ENCODE assay signal across 13 cellular contexts in genomic region chr10:125085281-125085680, GRCh38.
DNase-seq lines count a peak whose midpoint lies in the region; ATAC-seq and TF ChIP-seq lines count a peak whose summit lies in the region.
"Had no signal": no experiment of that assay in that cellular context is flagged by ENCODE, and none has a peak within 500 bp of the region (broad histone marks: within the 10 kb centered on the region; RNA-seq: fewer than 3 reads in every experiment).

No MANE protein-coding gene starts in this region.

- H3K4me1 Mint-ChIP-seq in activated naive CD4-positive, alpha-beta T cell treated with anti-CD3 and anti-CD28 coated beads, Interleukin-2, amount 10 ng/mL, durations not matched to agents 7 days and 5 days, result no peaks in the 10 kb centered on the region
- H3K4me1 Mint-ChIP-seq: activated B cell treated with CpG ODN at 0.5 μM for 24 hours; activated T-helper 17 cell treated with anti-CD3 and anti-CD28 coated beads, Interleukin-2, amount 50 U/mL, for 72 hours had no signal

- no peaks in the 10 kb centered on the region for H3K36me3 Mint-ChIP-seq in activated naive CD4-positive, alpha-beta T cell treated with anti-CD3 and anti-CD28 coated beads, Interleukin-2, amount 10 ng/mL, durations not matched to agents 7 days and 5 days

- intact Hi-C loops in tibial artery (cut with DNase I; ENCODE audit: low total_unique reads), result no loop called here

- no peaks in the 10 kb centered on the region for H3K27me3 ChIP-seq in tibial artery
- H3K27me3 ChIP-seq: colonic mucosa had no signal

- no peaks in the 10 kb centered on the region for H3K9me3 ChIP-seq in mesodermal cell (ENCODE audit: control insufficient read depth, low read length)
- no peaks in the 10 kb centered on the region for H3K9me3 ChIP-seq in tibial artery
- H3K9me3 ChIP-seq: colonic mucosa had no signal

- H3K9me3 Mint-ChIP-seq in activated naive CD4-positive, alpha-beta T cell treated with anti-CD3 and anti-CD28 coated beads, Interleukin-2, amount 10 ng/mL, durations not matched to agents 7 days and 5 days, result no peaks in the 10 kb centered on the region
- H3K9me3 Mint-ChIP-seq: activated B cell treated with CpG ODN at 0.5 μM for 24 hours; activated T-helper 17 cell treated with anti-CD3 and anti-CD28 coated beads, Interleukin-2, amount 50 U/mL, for 72 hours; neural crest cell had no signal

- CTCF ChIA-PET in activated naive CD4-positive, alpha-beta T cell treated with anti-CD3 and anti-CD28 coated beads, Interleukin-2, amount 10 ng/mL, durations not matched to agents 7 days and 5 days (lab: Charles Lee), result no interaction called here

- H3K36me3 ChIP-seq in mesodermal cell (ENCODE audit: control insufficient read depth, insufficient read depth, low read length) (peaks cover 87% of the 10 kb centered on the region), tibial artery (peaks cover 0 to 11% (median 10%) of the 10 kb centered on the region in 3 donors)
- H3K36me3 ChIP-seq: colonic mucosa had no signal

- 92 to 93% methylated on average over 6 to 9 of the region's 10 CpGs for WGBS in mesodermal cell (ENCODE audit: insufficient coverage in 2 of 2), 2 experiments

- H3K27me3 Mint-ChIP-seq in activated naive CD4-positive, alpha-beta T cell treated with anti-CD3 and anti-CD28 coated beads, Interleukin-2, amount 10 ng/mL, durations not matched to agents 7 days and 5 days, result peaks cover 12% of the 10 kb centered on the region

- no peak overlapping the region for H3K27ac Mint-ChIP-seq in activated naive CD4-positive, alpha-beta T cell treated with anti-CD3 and anti-CD28 coated beads, Interleukin-2, amount 10 ng/mL, durations not matched to agents 7 days and 5 days
- H3K27ac Mint-ChIP-seq: activated B cell treated with CpG ODN at 0.5 μM for 24 hours; activated T-helper 17 cell treated with anti-CD3 and anti-CD28 coated beads, Interleukin-2, amount 50 U/mL, for 72 hours had no signal

- H3K4me3 ChIP-seq in coronary artery (peak overlapping the region; percentile 58), mesodermal cell (ENCODE audit: extremely low read depth, insufficient read depth, low read length, poor library complexity, severe bottlenecking) (no peak overlapping the region), tibial artery (peak overlapping the region; percentile 6 to 31)
- H3K4me3 ChIP-seq: colonic mucosa had no signal

- DNase-seq in NCI-H2171 treated with DMSO at 0.1 percent for 48 hours (lab: John Stamatoyannopoulos, UW) (peak; percentile 20), NCI-H2171 (lab: John Stamatoyannopoulos, UW) (no peak), coronary artery (ENCODE audit: low spot score) (no peak), tibial artery (no peak)
- DNase-seq in activated naive CD4-positive, alpha-beta T cell treated with anti-CD3 and anti-CD28 coated beads, Interleukin-2, amount 10 ng/mL, durations not matched to agents 7 days and 5 days, result no peak
- DNase-seq: activated B cell treated with CpG ODN at 0.5 μM for 24 hours, colonic mucosa, NCI-H1930 had no signal

- TF ChIP-seq CTCF in coronary artery (IDR thresholded peaks at IDR 0.05) (no peak), tibial artery (IDR thresholded peaks at IDR 0.05) (no peak)

- peaks cover 62% of the 10 kb centered on the region for H3K4me1 ChIP-seq in mesodermal cell (ENCODE audit: control insufficient read depth, insufficient read depth, low read length, poor library complexity, severe bottlenecking)
- peaks cover 0 to 65% (median 51%) of the 10 kb centered on the region in 4 donors for H3K4me1 ChIP-seq in tibial artery
- H3K4me1 ChIP-seq: colonic mucosa had no signal

- ATAC-seq in GM21528 (IDR thresholded peaks at IDR 0.05; ENCODE audit: low FRiP score, unreplicated experiment) (no peak), HG02642 (IDR thresholded peaks at IDR 0.05; ENCODE audit: poor library complexity, unreplicated experiment) (no peak)
- ATAC-seq: activated T-helper 17 cell treated with anti-CD3 and anti-CD28 coated beads, Interleukin-2, amount 50 U/mL, for 72 hours had no signal

- no peak overlapping the region for H3K4me3 Mint-ChIP-seq in activated naive CD4-positive, alpha-beta T cell treated with anti-CD3 and anti-CD28 coated beads, Interleukin-2, amount 10 ng/mL, durations not matched to agents 7 days and 5 days
- H3K4me3 Mint-ChIP-seq: activated B cell treated with CpG ODN at 0.5 μM for 24 hours; activated T-helper 17 cell treated with anti-CD3 and anti-CD28 coated beads, Interleukin-2, amount 50 U/mL, for 72 hours; neural crest cell had no signal

- peak overlapping the region; percentile 91 to 98 for H3K27ac ChIP-seq in coronary artery
- H3K27ac ChIP-seq in mesodermal cell (ENCODE audit: low read depth, low read length, severe bottlenecking), result peak overlapping the region; percentile 60
- peak overlapping the region; percentile 86 to 92 for H3K27ac ChIP-seq in tibial artery
- H3K27ac ChIP-seq: colonic mucosa had no signal
